In genomic region chr14:58646479-58646878, GRCh38 we compare ENCODE assay signal across 23 cellular contexts. TPM values are rescaled to one million over a fixed set of nuclear protein-coding genes. Genes with fewer than 3 reads are reported as not detected.
DNase-seq lines count a peak whose midpoint lies in the region; ATAC-seq, FAIRE-seq and TF ChIP-seq lines count a peak whose summit lies in the region.
"Had no signal": no experiment of that assay in that cellular context is flagged by ENCODE, and none has a peak within 500 bp of the region (broad histone marks: within the 10 kb centered on the region; RNA-seq: fewer than 3 reads in every experiment).

No MANE protein-coding gene starts in this region.

- no peak overlapping the region for H3K14ac ChIP-seq in trophoblast cell (ENCODE audit: low read length)

- no peak overlapping the region for H2BK120ac ChIP-seq in trophoblast cell (ENCODE audit: insufficient read depth, low read length, poor library complexity)

- no peak overlapping the region for H3K23ac ChIP-seq in trophoblast cell (ENCODE audit: low read length)

- H3K9me3 ChIP-seq in trophoblast cell (ENCODE audit: insufficient read depth, low read depth, low read length), result no peaks in the 10 kb centered on the region

- H4K8ac ChIP-seq in trophoblast cell (ENCODE audit: low read depth, low read length), result no peak overlapping the region

- in situ Hi-C loops in G401 (cut with HindIII; ENCODE audit: low sequenced_read_pairs), result no loop called here

- WGBS in trophoblast cell (ENCODE audit: extremely low coverage, insufficient coverage, insufficient read length), result no CpG with 5 or more reads among the region's 34 CpGs

- H3K9me3 Mint-ChIP-seq in stimulated activated naive CD8-positive, alpha-beta T cell treated with anti-CD3 and anti-CD28 coated beads, Interleukin-15, amount 100 ng/mL, for 72 hours, result no peaks in the 10 kb centered on the region
- no peaks in the 10 kb centered on the region for H3K9me3 Mint-ChIP-seq in chondrocyte (ENCODE audit: low read depth)
- no peaks in the 10 kb centered on the region for H3K9me3 Mint-ChIP-seq in effector memory CD8-positive, alpha-beta T cell
- H3K9me3 Mint-ChIP-seq: CD8-positive, alpha-beta T cell; GM23338; IgD-negative memory B cell had no signal

- peak overlapping the region; percentile 12 for H3K9ac ChIP-seq in trophoblast cell (ENCODE audit: low read length)
- H3K9ac ChIP-seq: BLaER1 treated with 17β-estradiol and CSF1 and Interleukin-3, amounts not matched to agents 10 nM and 100 nM had no signal

- H3K4me1 ChIP-seq in trophoblast cell (ENCODE audit: control insufficient read depth in 1 of 2, insufficient read depth in 2 of 2, low read length in 2 of 2), result peaks cover 3 to 7% of the 10 kb centered on the region in 2 experiments

- ATAC-seq in stimulated activated naive CD8-positive, alpha-beta T cell treated with anti-CD3 and anti-CD28 coated beads, Interleukin-15, amount 100 ng/mL, for 72 hours, result peak; percentile 37
- ATAC-seq in stimulated activated naive CD8-positive, alpha-beta T cell treated with anti-CD3 and anti-CD28 coated beads, Interleukin-15, Interleukin-2, amounts not matched to agents 100 U/mL and 50 U/mL, for 24 hours, result no peak
- ATAC-seq in effector memory CD8-positive, alpha-beta T cell (replicated peaks), result no peak
- ATAC-seq: CD8-positive, alpha-beta T cell; GM23338; HCT116 had no signal

- H4K91ac ChIP-seq in trophoblast cell (ENCODE audit: low read depth, low read length), result no peak overlapping the region

- no peaks in the 10 kb centered on the region for H3K79me2 ChIP-seq in trophoblast cell (ENCODE audit: control insufficient read depth, insufficient read depth, low read length, poor library complexity)

- FAIRE-seq in urothelium cell line (lab: Jason Lieb, UNC) (peak; percentile 20), D721Med (lab: Jason Lieb, UNC) (no peak)
- FAIRE-seq: G401.6, GM12891, GM19239, H54 had no signal

- no peak overlapping the region for H2BK12ac ChIP-seq in trophoblast cell (ENCODE audit: low read length)

- no peak overlapping the region for H3K4me3 ChIP-seq in trophoblast cell (ENCODE audit: low read depth, low read length)
- H3K4me3 ChIP-seq: BLaER1 treated with 17β-estradiol and CSF1 and Interleukin-3, amounts not matched to agents 10 nM and 100 nM; GM23338 had no signal

- H3K4ac ChIP-seq in trophoblast cell (ENCODE audit: low read depth, low read length), result no peak overlapping the region

- H3K79me1 ChIP-seq in trophoblast cell (ENCODE audit: low read length), result no peaks in the 10 kb centered on the region

- no peak for TF ChIP-seq CTCF in chondrocyte (IDR thresholded peaks at IDR 0.05)
- no peak for TF ChIP-seq CTCF in D721Med (IDR thresholded peaks at IDR 0.05; ENCODE audit: insufficient read depth, missing control alignments)

- no peak overlapping the region for H3K27ac ChIP-seq in trophoblast cell (ENCODE audit: low read depth, low read length)
- H3K27ac ChIP-seq: BLaER1 treated with 17β-estradiol and CSF1 and Interleukin-3, amounts not matched to agents 10 nM and 100 nM had no signal

- no peak overlapping the region for H2BK5ac ChIP-seq in trophoblast cell (ENCODE audit: low read depth, low read length, poor library complexity)

- H2AK5ac ChIP-seq in trophoblast cell (ENCODE audit: low read length), result no peak overlapping the region

- H3K27me3 ChIP-seq in trophoblast cell (ENCODE audit: insufficient read depth, low read length), result no peaks in the 10 kb centered on the region
- H3K27me3 ChIP-seq: BLaER1 treated with 17β-estradiol and CSF1 and Interleukin-3, amounts not matched to agents 10 nM and 100 nM had no signal

- H3K27me3 Mint-ChIP-seq in stimulated activated naive CD8-positive, alpha-beta T cell treated with anti-CD3 and anti-CD28 coated beads, Interleukin-15, amount 100 ng/mL, for 72 hours, result no peaks in the 10 kb centered on the region
- no peaks in the 10 kb centered on the region for H3K27me3 Mint-ChIP-seq in chondrocyte (ENCODE audit: low read depth)
- H3K27me3 Mint-ChIP-seq in effector memory CD8-positive, alpha-beta T cell, result peaks cover 12 to 17% of the 10 kb centered on the region in 2 donors
- H3K27me3 Mint-ChIP-seq: B cell, IgD-negative memory B cell had no signal

- no peak overlapping the region for H3K4me2 ChIP-seq in trophoblast cell (ENCODE audit: low read length)
- H3K4me2 ChIP-seq: BLaER1 treated with 17β-estradiol and CSF1 and Interleukin-3, amounts not matched to agents 10 nM and 100 nM; GM23338 had no signal

- no peak overlapping the region for H3K27ac Mint-ChIP-seq in stimulated activated naive CD8-positive, alpha-beta T cell treated with anti-CD3 and anti-CD28 coated beads, Interleukin-15, amount 100 ng/mL, for 72 hours
- peak overlapping the region; percentile 27 for H3K27ac Mint-ChIP-seq in chondrocyte (ENCODE audit: unreplicated experiment)
- H3K27ac Mint-ChIP-seq in effector memory CD8-positive, alpha-beta T cell, result no peak overlapping the region
- H3K27ac Mint-ChIP-seq: B cell; CD8-positive, alpha-beta T cell; GM23338; IgD-negative memory B cell had no signal

- H3K4me3 Mint-ChIP-seq in stimulated activated naive CD8-positive, alpha-beta T cell treated with anti-CD3 and anti-CD28 coated beads, Interleukin-15, amount 100 ng/mL, for 72 hours, result no peak overlapping the region
- no peak overlapping the region for H3K4me3 Mint-ChIP-seq in chondrocyte (ENCODE audit: unreplicated experiment)
- H3K4me3 Mint-ChIP-seq in effector memory CD8-positive, alpha-beta T cell, result no peak overlapping the region
- H3K4me3 Mint-ChIP-seq: B cell; CD8-positive, alpha-beta T cell; GM23338; IgD-negative memory B cell had no signal

- H3K36me3 ChIP-seq in trophoblast cell (ENCODE audit: control insufficient read depth in 1 of 2, insufficient read depth in 2 of 2, low read length in 2 of 2), result peaks cover 30 to 44% of the 10 kb centered on the region in 2 experiments

- H2AFZ ChIP-seq in trophoblast cell (ENCODE audit: insufficient read depth, low read length, poor library complexity), result no peak overlapping the region
- H2AFZ ChIP-seq: GM23338 had no signal

- peaks cover 57% of the 10 kb centered on the region for H3K36me3 Mint-ChIP-seq in chondrocyte (ENCODE audit: low read depth)
- no peaks in the 10 kb centered on the region for H3K36me3 Mint-ChIP-seq in effector memory CD8-positive, alpha-beta T cell (ENCODE audit: insufficient read depth)
- H3K36me3 Mint-ChIP-seq: CD8-positive, alpha-beta T cell had no signal

- no peak overlapping the region for H4K12ac ChIP-seq in trophoblast cell (ENCODE audit: low read depth, low read length)

- H3K4me1 Mint-ChIP-seq in stimulated activated naive CD8-positive, alpha-beta T cell treated with anti-CD3 and anti-CD28 coated beads, Interleukin-15, amount 100 ng/mL, for 72 hours, result peaks cover 2% of the 10 kb centered on the region
- peaks cover 54% of the 10 kb centered on the region for H3K4me1 Mint-ChIP-seq in chondrocyte (ENCODE audit: low read depth)
- no peaks in the 10 kb centered on the region for H3K4me1 Mint-ChIP-seq in effector memory CD8-positive, alpha-beta T cell (ENCODE audit: low read depth in 2 of 2)
- H3K4me1 Mint-ChIP-seq: B cell, GM23338, IgD-negative memory B cell had no signal

- no peak overlapping the region for H3K18ac ChIP-seq in trophoblast cell (ENCODE audit: low read length)

- DNase-seq in stimulated activated naive CD8-positive, alpha-beta T cell treated with anti-CD3 and anti-CD28 coated beads, Interleukin-15, amount 100 ng/mL, for 72 hours, result no peak
- DNase-seq in stimulated activated naive CD8-positive, alpha-beta T cell treated with anti-CD3 and anti-CD28 coated beads, Interleukin-15, Interleukin-2, amounts not matched to agents 100 U/mL and 50 U/mL, for 24 hours, result no peak
- no peak for DNase-seq in chondrocyte (ENCODE audit: low spot score)
- DNase-seq in trophoblast cell, result no peak
- no peak for DNase-seq in urothelium cell line (ENCODE audit: low spot score)
- no peak for DNase-seq in G401 (ENCODE audit: low spot score)
- no peak for DNase-seq in effector memory CD8-positive, alpha-beta T cell
- no peak for DNase-seq in D721Med (ENCODE audit: insufficient read length, low spot score)
- DNase-seq: Calu3; CD8-positive, alpha-beta T cell; DMS 273 treated with DMSO at 0.1 percent for 48 hours; DMS53; DND-41; EL had no signal

RNA-seq across cellular contexts. Expression of gene DACT1, which starts 8.7 kb away (rescaled TPM):
- 120 to 326 TPM (median 318 TPM) in 3 replicates for total RNA-seq in chondrocyte
- 75.1 and 80.9 TPM in 2 replicates for polyA plus RNA-seq in trophoblast cell (2013)
- 0.03 TPM in 1 of 2 replicates, not detected in the other for total RNA-seq in G401 (2014; rRNA removed; shearing (Covaris generic))
- total RNA-seq: Calu3 had no signal

Comparison
In these comparisons a context has a peak if more than half of its experiments do, and no peak if none do; other contexts are left out.
1. RNA of gene DACT1, which starts 8.7 kb away (total RNA-seq): 120 to 326 TPM in chondrocyte; 0.03 TPM in G401; every median in the first group is over 100 times any median in the second.